9 cellular contexts compared by ENCODE assay signal in the genomic region with DNA sequence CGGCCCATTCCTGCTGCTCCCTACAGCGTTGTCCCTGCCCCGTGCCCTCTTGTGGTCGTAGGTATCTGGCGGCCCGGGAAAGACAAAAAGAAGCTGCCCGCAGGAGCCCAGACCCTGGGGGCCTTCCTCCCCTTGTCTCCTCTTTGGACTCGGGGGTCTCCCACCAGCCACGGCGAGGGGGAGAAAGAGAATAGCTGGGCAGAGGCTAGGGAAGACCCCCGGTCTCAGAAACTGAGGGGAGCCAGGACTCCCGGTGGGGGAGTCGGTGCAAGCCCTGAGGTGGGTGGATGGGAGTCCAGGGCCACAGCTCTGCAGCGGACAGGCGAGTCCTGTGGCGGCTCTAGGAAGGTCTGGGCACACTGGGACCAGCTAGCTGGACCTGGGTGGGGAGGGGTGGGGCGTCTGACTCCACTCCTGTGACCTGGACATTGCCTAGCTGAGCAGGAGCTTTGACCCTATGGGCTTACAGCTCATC. TPM values are rescaled to one million over a fixed set of nuclear protein-coding genes. Genes with fewer than 3 reads are reported as not detected.
A peak's percentile ranks its signal among the peaks of the same experiment; 100 is the strongest.
DNase-seq lines count a peak whose midpoint lies in the region; ATAC-seq and TF ChIP-seq lines count a peak whose summit lies in the region.
"Had no signal": no experiment of that assay in that cellular context is flagged by ENCODE, and none has a peak within 500 bp of the region (broad histone marks: within the 10 kb centered on the region; RNA-seq: fewer than 3 reads in every experiment).

No MANE protein-coding gene starts in this region.

- no peaks in the 10 kb centered on the region for H3K9me3 Mint-ChIP-seq in CD4-positive, CD25-positive, alpha-beta regulatory T cell

- H3K4ac ChIP-seq in neuronal stem cell (ENCODE audit: low read length) = peak overlapping the region; percentile 1

- H2AK5ac ChIP-seq in neuronal stem cell (ENCODE audit: low read depth, low read length) = peak overlapping the region; percentile 61

- H4K91ac ChIP-seq in neuronal stem cell (ENCODE audit: low read depth, low read length, poor library complexity) = no peak overlapping the region

- peaks cover 4% of the 10 kb centered on the region for H3K27me3 Mint-ChIP-seq in CD4-positive, CD25-positive, alpha-beta regulatory T cell

- H2AFZ ChIP-seq in OCI-LY1 (ENCODE audit: low read length) = 0 out of 2 replicates have a peak overlapping the region, but pooled peaks have one; percentile 12
- no peak overlapping the region for H2AFZ ChIP-seq in neuronal stem cell (ENCODE audit: low read length)

- no peaks in the 10 kb centered on the region for H3F3A ChIP-seq in OCI-LY1 (ENCODE audit: insufficient read depth, low read length)

- H3K36me3 ChIP-seq in CD4-positive, CD25-positive, alpha-beta regulatory T cell (ENCODE audit: control insufficient read depth, insufficient read depth, low read length) = no peaks in the 10 kb centered on the region
- H3K36me3 ChIP-seq in OCI-LY1 (ENCODE audit: insufficient read depth, low read length) = no peaks in the 10 kb centered on the region
- no peaks in the 10 kb centered on the region for H3K36me3 ChIP-seq in endocrine pancreas (ENCODE audit: control insufficient read depth, insufficient read depth, low read length)
- no peaks in the 10 kb centered on the region for H3K36me3 ChIP-seq in neuronal stem cell (replicated peaks in 1 of 2; ENCODE audit: control insufficient read depth in 2 of 2, insufficient read depth in 2 of 2, low read length in 2 of 2)

- no peaks in the 10 kb centered on the region for H3K27me3 ChIP-seq in CD4-positive, CD25-positive, alpha-beta regulatory T cell (ENCODE audit: control insufficient read depth, insufficient read depth, low read length)
- no peaks in the 10 kb centered on the region for H3K27me3 ChIP-seq in OCI-LY1 (ENCODE audit: insufficient read depth, low read length)
- no peaks in the 10 kb centered on the region for H3K27me3 ChIP-seq in endocrine pancreas (ENCODE audit: control insufficient read depth, insufficient read depth, low read length)
- no peaks in the 10 kb centered on the region for H3K27me3 ChIP-seq in neuronal stem cell (ENCODE audit: control insufficient read depth in 3 of 3, insufficient read depth in 3 of 3, low read depth in 1 of 3, low read length in 3 of 3)

- no peak for TF ChIP-seq CTCF in OCI-LY1 (IDR thresholded peaks at IDR 0.05; ENCODE audit: low read length)

- peaks cover 12 to 36% (median 23%) of the 10 kb centered on the region in 4 donors for H3K4me1 Mint-ChIP-seq in CD4-positive, CD25-positive, alpha-beta regulatory T cell

- H3K4me1 ChIP-seq in CD4-positive, CD25-positive, alpha-beta regulatory T cell (ENCODE audit: control insufficient read depth, insufficient read depth, low read length, poor library complexity, severe bottlenecking) = peaks cover 4% of the 10 kb centered on the region
- H3K4me1 ChIP-seq in OCI-LY1 (ENCODE audit: insufficient read depth, low read length, severe bottlenecking) (peaks cover 28% of the 10 kb centered on the region), endocrine pancreas (ENCODE audit: control insufficient read depth, insufficient read depth, low read length) (no peaks in the 10 kb centered on the region), neuronal stem cell (ENCODE audit: control insufficient read depth in 2 of 2, insufficient read depth in 1 of 2, low read depth in 1 of 2, low read length in 2 of 2) (peaks cover 0 to 13% of the 10 kb centered on the region in 2 donors)

- peaks cover 4% of the 10 kb centered on the region for H3K79me1 ChIP-seq in neuronal stem cell (ENCODE audit: low read depth, low read length)

- no peak overlapping the region for H3K14ac ChIP-seq in neuronal stem cell (ENCODE audit: low read length)

- no peaks in the 10 kb centered on the region for H3K9me2 ChIP-seq in OCI-LY1 (ENCODE audit: low read depth, low read length)

- H4K8ac ChIP-seq in neuronal stem cell (ENCODE audit: low read depth, low read length) = no peak overlapping the region

- peak overlapping the region; percentile 73 for H2BK15ac ChIP-seq in neuronal stem cell (ENCODE audit: low read length)

- H3K9ac ChIP-seq in OCI-LY1 (ENCODE audit: low read length) = peak overlapping the region; percentile 57
- peak overlapping the region; percentile 82 for H3K9ac ChIP-seq in endocrine pancreas (ENCODE audit: control insufficient read depth, insufficient read depth, low read length)
- H3K9ac ChIP-seq in neuronal stem cell (ENCODE audit: low read depth, low read length, poor library complexity) = no peak overlapping the region

- no peak overlapping the region for H2BK12ac ChIP-seq in neuronal stem cell (ENCODE audit: low read length)

- H3K27ac ChIP-seq in CD4-positive, CD25-positive, alpha-beta regulatory T cell (ENCODE audit: insufficient read depth, low read length, poor library complexity, severe bottlenecking) = peak overlapping the region; percentile 89
- no peak overlapping the region for H3K27ac ChIP-seq in OCI-LY1 (ENCODE audit: low read depth, low read length, poor library complexity, severe bottlenecking)
- H3K27ac ChIP-seq in neuronal stem cell (replicated peaks; ENCODE audit: low read length) = no peak overlapping the region

- peak overlapping the region; percentile 15 for H3K18ac ChIP-seq in neuronal stem cell (ENCODE audit: low read length)

- H3K79me2 ChIP-seq in OCI-LY1 (ENCODE audit: insufficient read depth, low read length) = no peaks in the 10 kb centered on the region

- DNase-seq in CD4-positive, CD25-positive, alpha-beta regulatory T cell = no peak
- DNase-seq in neuronal stem cell (ENCODE audit: low spot score) = no peak
- no peak for DNase-seq in SHP77 (lab: John Stamatoyannopoulos, UW)
- DNase-seq in stimulated activated CD4-positive, alpha-beta T cell treated with anti-CD3 and anti-CD28 coated beads, Interleukin-2, amount 100 ng/mL, for 48 hours = no peak
- no peak for DNase-seq in NCI-H2196 (lab: John Stamatoyannopoulos, UW; ENCODE audit: unreplicated experiment)
- DNase-seq: NCI-H446 treated with DMSO at 0.1 percent for 48 hours had no signal

- no peaks in the 10 kb centered on the region for H4K20me1 ChIP-seq in OCI-LY1 (ENCODE audit: insufficient read depth, low read length)

- peak overlapping the region; percentile 34 for H3K23ac ChIP-seq in neuronal stem cell (ENCODE audit: low read depth, low read length, poor library complexity)

- peaks cover 4% of the 10 kb centered on the region for H3K36me3 Mint-ChIP-seq in CD4-positive, CD25-positive, alpha-beta regulatory T cell

- ATAC-seq in CD4-positive, CD25-positive, alpha-beta regulatory T cell (ENCODE audit: low read depth in 2 of 2) = no peak
- ATAC-seq in HG02840 (IDR thresholded peaks at IDR 0.05; ENCODE audit: low FRiP score, unreplicated experiment) = no peak

- WGBS in neuronal stem cell (ENCODE audit: extremely low coverage in 2 of 2, insufficient read length in 2 of 2, insufficient replicate concordance in 1 of 2), 2 donors = no CpG with 5 or more reads among the region's 17 CpGs

- H2BK120ac ChIP-seq in neuronal stem cell (ENCODE audit: low read depth, low read length) = peak overlapping the region; percentile 2

- peak overlapping the region; percentile 94 to 98 (median 98) for H3K27ac Mint-ChIP-seq in CD4-positive, CD25-positive, alpha-beta regulatory T cell

- peak overlapping the region; percentile 92 to 98 (median 92) for H3K4me3 Mint-ChIP-seq in CD4-positive, CD25-positive, alpha-beta regulatory T cell

- no peaks in the 10 kb centered on the region for H3K9me3 ChIP-seq in CD4-positive, CD25-positive, alpha-beta regulatory T cell (ENCODE audit: control insufficient read depth in 2 of 2, low read length in 2 of 2)
- H3K9me3 ChIP-seq in OCI-LY1 (ENCODE audit: low read length) (no peaks in the 10 kb centered on the region), endocrine pancreas (ENCODE audit: control insufficient read depth, low read length) (no peaks in the 10 kb centered on the region), neuronal stem cell (replicated peaks in 1 of 2; ENCODE audit: control insufficient read depth in 2 of 2, insufficient read depth in 1 of 2, low read depth in 1 of 2, low read length in 2 of 2) (no peaks in the 10 kb centered on the region)

- H3K4me3 ChIP-seq in CD4-positive, CD25-positive, alpha-beta regulatory T cell (ENCODE audit: low read depth, low read length) = no peak overlapping the region
- H3K4me3 ChIP-seq in OCI-LY1 (ENCODE audit: low read depth, low read length, poor library complexity, severe bottlenecking) = peak overlapping the region; percentile 60
- H3K4me3 ChIP-seq in endocrine pancreas (ENCODE audit: control insufficient read depth, insufficient read depth, low read length) = no peak overlapping the region
- H3K4me3 ChIP-seq in neuronal stem cell (ENCODE audit: low read length in 2 of 2) = no peak overlapping the region

- H2BK5ac ChIP-seq in neuronal stem cell (ENCODE audit: low read length) = peak overlapping the region; percentile 46

- peak overlapping the region; percentile 68 for H3K4me2 ChIP-seq in OCI-LY1 (ENCODE audit: low read length)
- no peak overlapping the region for H3K4me2 ChIP-seq in neuronal stem cell (ENCODE audit: insufficient read depth, low read length, poor library complexity, severe bottlenecking)

RNA-seq across cellular contexts. Expression of a gene that starts 1.3 kb away (rescaled TPM):
- total RNA-seq in CD4-positive, CD25-positive, alpha-beta regulatory T cell = 0.25 TPM
- polyA plus RNA-seq in CD4-positive, CD25-positive, alpha-beta regulatory T cell = not detected
- polyA plus RNA-seq in neuronal stem cell (2013, experiment 1 of 2) = 0.04 TPM
- polyA plus RNA-seq in neuronal stem cell (2013, experiment 2 of 2) = 0.04 TPM
